In genomic region chr21:15015622-15016471, GRCh38 we compare ENCODE assay signal across 15 cellular contexts. TPM values are rescaled to one million over a fixed set of nuclear protein-coding genes. Genes with fewer than 3 reads are reported as not detected.
DNase-seq lines count a peak whose midpoint lies in the region; ATAC-seq lines count a peak whose summit lies in the region.
"Had no signal": no experiment of that assay in that cellular context is flagged by ENCODE, and none has a peak within 500 bp of the region (broad histone marks: within the 10 kb centered on the region; RNA-seq: fewer than 3 reads in every experiment).

No MANE protein-coding gene starts in this region.

- H3K27me3 Mint-ChIP-seq in stimulated activated naive CD8-positive, alpha-beta T cell treated with anti-CD3 and anti-CD28 coated beads, Interleukin-15, amount 100 ng/mL, for 72 hours, result no peaks in the 10 kb centered on the region
- no peaks in the 10 kb centered on the region for H3K27me3 Mint-ChIP-seq in activated T-helper 17 cell treated with anti-CD3 and anti-CD28 coated beads, Interleukin-2, amount 50 U/mL, for 72 hours

- ATAC-seq in stimulated activated naive CD8-positive, alpha-beta T cell treated with anti-CD3 and anti-CD28 coated beads, Interleukin-15, Interleukin-2, amounts not matched to agents 100 U/mL and 50 U/mL, for 24 hours, result peak; percentile 61
- ATAC-seq in stimulated activated naive CD8-positive, alpha-beta T cell treated with anti-CD3 and anti-CD28 coated beads, Interleukin-15, amount 100 ng/mL, for 72 hours, result no peak
- ATAC-seq in activated T-helper 17 cell treated with anti-CD3 and anti-CD28 coated beads, Interleukin-2, amount 50 U/mL, for 72 hours (replicated peaks), result peak; percentile 81
- no peak for ATAC-seq in HG02588 (IDR thresholded peaks at IDR 0.05; ENCODE audit: unreplicated experiment)
- ATAC-seq: GM23338 had no signal

- no peaks in the 10 kb centered on the region for H3K9me3 Mint-ChIP-seq in stimulated activated naive CD8-positive, alpha-beta T cell treated with anti-CD3 and anti-CD28 coated beads, Interleukin-15, amount 100 ng/mL, for 72 hours
- no peaks in the 10 kb centered on the region for H3K9me3 Mint-ChIP-seq in activated T-helper 17 cell treated with anti-CD3 and anti-CD28 coated beads, Interleukin-2, amount 50 U/mL, for 72 hours
- H3K9me3 Mint-ChIP-seq: GM23338 had no signal

- H3K4me1 Mint-ChIP-seq in stimulated activated naive CD8-positive, alpha-beta T cell treated with anti-CD3 and anti-CD28 coated beads, Interleukin-15, amount 100 ng/mL, for 72 hours, result peaks cover 14% of the 10 kb centered on the region
- H3K4me1 Mint-ChIP-seq in activated T-helper 17 cell treated with anti-CD3 and anti-CD28 coated beads, Interleukin-2, amount 50 U/mL, for 72 hours, result peaks cover 6% of the 10 kb centered on the region
- H3K4me1 Mint-ChIP-seq: GM23338 had no signal

- H3K4me3 Mint-ChIP-seq in stimulated activated naive CD8-positive, alpha-beta T cell treated with anti-CD3 and anti-CD28 coated beads, Interleukin-15, amount 100 ng/mL, for 72 hours, result no peak overlapping the region
- H3K4me3 Mint-ChIP-seq in activated T-helper 17 cell treated with anti-CD3 and anti-CD28 coated beads, Interleukin-2, amount 50 U/mL, for 72 hours, result no peak overlapping the region
- H3K4me3 Mint-ChIP-seq: GM23338 had no signal

- peaks cover 9% of the 10 kb centered on the region for H3K36me3 Mint-ChIP-seq in activated T-helper 17 cell treated with anti-CD3 and anti-CD28 coated beads, Interleukin-2, amount 50 U/mL, for 72 hours (ENCODE audit: low read depth)

- H3K27ac Mint-ChIP-seq in stimulated activated naive CD8-positive, alpha-beta T cell treated with anti-CD3 and anti-CD28 coated beads, Interleukin-15, amount 100 ng/mL, for 72 hours, result no peak overlapping the region
- no peak overlapping the region for H3K27ac Mint-ChIP-seq in activated T-helper 17 cell treated with anti-CD3 and anti-CD28 coated beads, Interleukin-2, amount 50 U/mL, for 72 hours
- H3K27ac Mint-ChIP-seq: GM23338 had no signal

- no peak for DNase-seq in stimulated activated naive CD8-positive, alpha-beta T cell treated with anti-CD3 and anti-CD28 coated beads, Interleukin-15, Interleukin-2, amounts not matched to agents 100 U/mL and 50 U/mL, for 24 hours
- no peak for DNase-seq in stimulated activated naive CD8-positive, alpha-beta T cell treated with anti-CD3 and anti-CD28 coated beads, Interleukin-15, amount 100 ng/mL, for 72 hours
- DNase-seq in glomerular visceral epithelial cell (ENCODE audit: extremely low spot score) (peak; percentile 69), NCI-H774 (lab: John Stamatoyannopoulos, UW) (no peak), SIG-M5 (lab: John Stamatoyannopoulos, UW) (no peak)
- no peak for DNase-seq in central memory CD4-positive, alpha-beta T cell
- DNase-seq: activated CD8-positive, alpha-beta memory T cell treated with anti-CD3 and anti-CD28 coated beads, Interleukin-2, amount 50 U/mL, for 48 hours; C1 segment of cervical spinal cord; cerebellar nuclear complex; head of caudate nucleus; NCI-H2029; T-helper 9 cell had no signal

RNA-seq across cellular contexts. Expression of gene NRIP1, which starts 49.0 kb away (rescaled TPM):
- 1 to 10 TPM; 6.9 to 7.6 TPM for total RNA-seq in activated T-helper 17 cell treated with anti-CD3 and anti-CD28 coated beads, Interleukin-2, amount 50 U/mL, for 72 hours

Comparison
In these comparisons a context has a peak if more than half of its experiments do, and no peak if none do; other contexts are left out.
1. ATAC-seq: peak in stimulated activated naive CD8-positive, alpha-beta T cell treated with anti-CD3 and anti-CD28 coated beads, Interleukin-15, Interleukin-2, amounts not matched to agents 100 U/mL and 50 U/mL, for 24 hours (single experiment) and activated T-helper 17 cell treated with anti-CD3 and anti-CD28 coated beads, Interleukin-2, amount 50 U/mL, for 72 hours (single experiment); none in stimulated activated naive CD8-positive, alpha-beta T cell treated with anti-CD3 and anti-CD28 coated beads, Interleukin-15, amount 100 ng/mL, for 72 hours (single experiment) and HG02588 (single experiment).